8 cellular contexts compared by ENCODE assay signal in the genomic region with DNA sequence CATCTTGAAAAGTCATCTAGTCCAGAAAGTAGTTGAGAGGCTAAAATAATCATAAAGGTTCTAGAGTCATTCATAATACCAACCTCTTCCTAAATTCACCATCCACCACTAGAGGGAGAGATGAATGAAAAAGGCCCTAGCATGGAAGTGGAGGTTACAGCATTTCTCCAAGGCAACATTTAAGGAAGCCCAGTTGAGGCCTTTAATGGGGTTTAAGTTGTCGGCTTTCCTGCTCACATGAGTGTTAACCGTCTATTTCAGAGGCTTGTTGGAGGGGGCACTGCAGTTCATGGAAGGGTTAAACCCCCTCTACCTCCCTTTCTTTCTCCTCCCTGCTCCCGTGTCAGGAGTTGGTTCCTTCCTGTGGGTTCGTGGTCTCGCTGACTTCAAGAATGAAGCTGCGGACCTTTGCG. TPM values are rescaled to one million over a fixed set of nuclear protein-coding genes. Genes with fewer than 3 reads are reported as not detected.
DNase-seq lines count a peak whose midpoint lies in the region; ATAC-seq and TF ChIP-seq lines count a peak whose summit lies in the region.

No MANE protein-coding gene starts in this region.

- H4K20me1 ChIP-seq in KMS-11 (ENCODE audit: insufficient read depth): no peaks in the 10 kb centered on the region

- H3K36me3 Mint-ChIP-seq in glutamatergic neuron (ENCODE audit: unreplicated experiment): no peaks in the 10 kb centered on the region

- H3K9me3 ChIP-seq in tibial artery: no peaks in the 10 kb centered on the region

- no peak overlapping the region for H3K4me3 Mint-ChIP-seq in glutamatergic neuron (ENCODE audit: unreplicated experiment)

- H3K4me1 Mint-ChIP-seq in glutamatergic neuron (ENCODE audit: low read depth, unreplicated experiment): peaks cover 10% of the 10 kb centered on the region

- H3K36me3 ChIP-seq in KMS-11 (ENCODE audit: insufficient read depth) (no peaks in the 10 kb centered on the region), tibial artery (no peaks in the 10 kb centered on the region)

- H2AFZ ChIP-seq in KMS-11 (ENCODE audit: low read depth): no peak overlapping the region

- H3K4me1 ChIP-seq in KMS-11 (ENCODE audit: low read depth, poor library complexity, severe bottlenecking): peaks cover 14% of the 10 kb centered on the region
- H3K4me1 ChIP-seq in tibial artery: peaks cover 0 to 22% (median 14%) of the 10 kb centered on the region in 4 donors

- H3K9ac ChIP-seq in KMS-11: no peak overlapping the region

- no peaks in the 10 kb centered on the region for H3K79me2 ChIP-seq in KMS-11 (ENCODE audit: insufficient read depth, low read depth)

- ATAC-seq in HG03342 (IDR thresholded peaks at IDR 0.05; ENCODE audit: unreplicated experiment) (no peak), Right ventricle myocardium inferior (no peak)

- peaks cover 4% of the 10 kb centered on the region; the same call in 1 of the 2 replicates for H3K27me3 ChIP-seq in KMS-11 (ENCODE audit: insufficient read depth, low read depth)
- H3K27me3 ChIP-seq in tibial artery: no peaks in the 10 kb centered on the region

- H3K27me3 Mint-ChIP-seq in glutamatergic neuron (ENCODE audit: unreplicated experiment): peaks cover 14% of the 10 kb centered on the region

- TF ChIP-seq CTCF in KMS-11 (conservative IDR thresholded peaks at IDR 0.05; ENCODE audit: low read depth, low read length) (peak; percentile 66), VCaP (conservative IDR thresholded peaks at IDR 0.05) (peak; percentile 57), glutamatergic neuron (IDR thresholded peaks at IDR 0.05; ENCODE audit: partially characterized antibody, unreplicated experiment) (peak; percentile 64), tibial artery (IDR thresholded peaks at IDR 0.05) (peak; percentile 61 to 66)

- no peak overlapping the region for H3K27ac Mint-ChIP-seq in glutamatergic neuron (ENCODE audit: unreplicated experiment)

- no peak overlapping the region for H3K4me2 ChIP-seq in KMS-11

- DNase-seq in DMS 273 treated with DMSO at 0.1 percent for 48 hours (lab: John Stamatoyannopoulos, UW) (peak; percentile 5), glutamatergic neuron (no peak), tibial artery (no peak), posterior cingulate gyrus (no peak), Right ventricle myocardium inferior (ENCODE audit: missing footprints) (no peak)

- H3K9me3 Mint-ChIP-seq in glutamatergic neuron (ENCODE audit: unreplicated experiment): peaks cover 7% of the 10 kb centered on the region

- no peak overlapping the region for H3K27ac ChIP-seq in KMS-11
- peak overlapping the region; percentile 71 for H3K27ac ChIP-seq in VCaP
- no peak overlapping the region for H3K27ac ChIP-seq in tibial artery

- H3K4me3 ChIP-seq in KMS-11 (IDR thresholded peaks at IDR 0.05; ENCODE audit: insufficient read depth, low read depth, low read length) (no peak overlapping the region), tibial artery (no peak overlapping the region)

- intact Hi-C loops in tibial artery (cut with DNase I; ENCODE audit: low total_unique reads) (loop anchor here (5.0 to 10.0 kb wide), 2 partner anchors 228 to 545 kb away; no protein-coding TSS in a partner anchor), posterior cingulate gyrus (cut with DNase I) (loop anchor here (2.0 to 5.0 kb wide), 2 partner anchors 142 to 327 kb away; no protein-coding TSS in a partner anchor), Right ventricle myocardium inferior (cut with DNase I) (loop anchor here (5.0 to 10.0 kb wide), 2 partner anchors 123 to 325 kb away; no protein-coding TSS in a partner anchor)

RNA-seq across cellular contexts. Expression of gene SLCO3A1, which starts 3.8 kb away (rescaled TPM):
- total RNA-seq in glutamatergic neuron (ENCODE audit: unreplicated experiment) (27.9 TPM), Right ventricle myocardium inferior (45.9 TPM)
